ENCODE assay signal across 25 cellular contexts in the genomic region with DNA sequence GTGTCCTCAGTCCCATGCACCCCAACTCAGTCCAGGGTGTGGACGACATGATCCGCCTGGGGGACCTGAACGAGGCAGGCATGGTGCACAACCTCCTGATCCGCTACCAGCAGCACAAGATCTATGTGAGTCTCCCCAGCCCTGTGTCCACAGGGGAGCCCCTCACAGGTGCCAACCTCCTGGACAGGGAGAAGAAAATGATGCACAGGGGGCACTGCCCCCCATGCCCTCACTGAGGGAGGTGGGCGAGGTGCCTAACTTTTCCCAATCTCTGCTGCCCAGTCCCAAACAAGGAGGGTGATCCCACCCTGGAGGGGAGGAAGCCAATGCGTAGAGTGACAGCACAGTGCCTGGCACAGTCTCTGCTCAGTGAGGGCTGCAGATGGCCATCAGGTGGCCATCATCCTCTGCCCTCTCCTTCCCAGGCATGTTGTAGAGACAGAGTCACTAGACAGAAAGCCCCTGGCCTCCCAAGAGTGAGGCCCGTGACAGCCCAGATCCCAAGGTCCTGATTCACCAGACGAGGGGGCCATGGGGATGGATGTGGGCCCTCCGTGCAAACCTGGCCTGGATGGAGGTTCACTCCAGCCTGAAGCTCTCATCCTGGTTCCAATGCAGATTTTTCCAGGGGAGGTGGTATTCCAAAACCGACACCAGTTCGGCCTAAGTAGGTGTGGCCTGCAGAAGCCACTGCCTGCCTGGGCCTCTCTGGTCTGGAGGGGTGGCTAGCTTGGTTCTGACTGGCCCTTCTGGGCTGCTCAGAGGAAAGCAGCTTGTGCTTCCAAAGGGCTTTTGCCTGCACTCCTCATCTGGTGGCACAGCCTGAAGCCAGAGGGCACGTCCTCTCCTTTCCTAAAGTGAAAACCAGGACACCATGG. TPM values are rescaled to one million over a fixed set of nuclear protein-coding genes. Genes with fewer than 3 reads are reported as not detected.
A peak's percentile ranks its signal among the peaks of the same experiment; 100 is the strongest.
DNase-seq lines count a peak whose midpoint lies in the region; ATAC-seq, FAIRE-seq and TF ChIP-seq lines count a peak whose summit lies in the region.
"Had no signal": no experiment of that assay in that cellular context is flagged by ENCODE, and none has a peak within 500 bp of the region (broad histone marks: within the 10 kb centered on the region; RNA-seq: fewer than 3 reads in every experiment).

No MANE protein-coding gene starts in this region.

- H3K9ac ChIP-seq in H1 (replicated peaks in 1 of 4; ENCODE audit: extremely low read depth in 1 of 4, low read depth in 3 of 4, low read length in 3 of 4), result no peak overlapping the region

- no peak for TF ChIP-seq RAD21 in H1 (IDR thresholded peaks at IDR 0.05 in 1 of 2, conservative IDR thresholded peaks at IDR 0.05 in 1 of 2; ENCODE audit: low read depth in 2 of 2, low read length in 2 of 2)

- peaks cover 0 to 20% of the 10 kb centered on the region in 2 donors for H3K4me1 ChIP-seq in right atrium auricular region
- peaks cover 0 to 2% (median 1%) of the 10 kb centered on the region in 4 experiments; a peak in 1 of 7 replicates for H3K4me1 ChIP-seq in H1 (replicated peaks in 1 of 4; ENCODE audit: control insufficient read depth in 3 of 4, insufficient read depth in 4 of 4, low read length in 3 of 4)
- H3K4me1 ChIP-seq in osteoblast (ENCODE audit: insufficient read depth, low read length), result peaks cover 35% of the 10 kb centered on the region
- H3K4me1 ChIP-seq: Caco-2 had no signal

- H2BK5ac ChIP-seq in H1 (ENCODE audit: low read depth, low read length), result no peak overlapping the region

- no peaks in the 10 kb centered on the region for H3K36me3 Mint-ChIP-seq in immature natural killer cell
- H3K36me3 Mint-ChIP-seq: CD4-positive, alpha-beta memory T cell had no signal

- no peak for TF ChIP-seq POLR2A in H1 (IDR thresholded peaks at IDR 0.05; ENCODE audit: control extremely low read depth in 1 of 2, low read depth in 2 of 2, low read length in 2 of 2)

- WGBS in H1 (ENCODE audit: extremely low coverage in 1 of 2, insufficient coverage in 1 of 2, insufficient read length in 1 of 2, insufficient replicate concordance in 2 of 2, low coverage in 1 of 2, low lambda C conversion rate in 2 of 2, missing lambda C conversion rate in 1 of 2), 2 experiments, result 87% methylated on average over 10 of the region's 12 CpGs; no CpG with 5 or more reads in 1 of the 2 experiments

- H3K23ac ChIP-seq in H1 (ENCODE audit: insufficient read length), result no peak overlapping the region

- H3K4me2 ChIP-seq in H1 (ENCODE audit: insufficient read depth in 1 of 2, low read depth in 2 of 2, low read length in 2 of 2) (no peak overlapping the region), osteoblast (ENCODE audit: insufficient read depth, low read length) (no peak overlapping the region)

- POLR2A ChIA-PET in H1 (lab: Charles Lee; ENCODE audit: partially characterized antibody), result interaction anchor here (1.3 kb wide), 1 partner anchor 25 kb away, joined by 3 read pairs; no protein-coding TSS in a partner anchor

- no peak overlapping the region for H3K4ac ChIP-seq in H1 (replicated peaks; ENCODE audit: insufficient read length, low read depth, low read length)

- no peaks in the 10 kb centered on the region for H4K20me1 ChIP-seq in H1 (replicated peaks in 1 of 2; ENCODE audit: control insufficient read depth in 1 of 2, insufficient read depth in 2 of 2, low read length in 2 of 2)
- H4K20me1 ChIP-seq in osteoblast (ENCODE audit: insufficient read depth, low read length), result no peaks in the 10 kb centered on the region

- H2BK15ac ChIP-seq in H1 (ENCODE audit: low read length), result no peak overlapping the region

- peaks cover 0 to 6% (median 6%) of the 10 kb centered on the region in 3 donors for H3K27me3 Mint-ChIP-seq in immature natural killer cell (ENCODE audit: low read depth in 3 of 3)

- H2BK20ac ChIP-seq in H1 (ENCODE audit: low read length), result no peak overlapping the region

- H4K91ac ChIP-seq in H1 (replicated peaks; ENCODE audit: insufficient read length, low read length), result no peak overlapping the region

- no peaks in the 10 kb centered on the region for H3K79me1 ChIP-seq in H1 (ENCODE audit: low read depth, low read length)

- no peaks in the 10 kb centered on the region for H3K4me1 Mint-ChIP-seq in immature natural killer cell

- H2AK5ac ChIP-seq in H1 (ENCODE audit: low read depth, low read length), result peak overlapping the region; percentile 24; the same call in 1 of the 2 replicates

- intact Hi-C loops in left ventricle myocardium superior (cut with micrococcal nuclease), result no loop called here

- no peak overlapping the region for H3K56ac ChIP-seq in H1 (replicated peaks; ENCODE audit: insufficient read length, low read depth, low read length)

- H3K18ac ChIP-seq in H1 (ENCODE audit: extremely low read depth, low read length), result no peak overlapping the region

- DNase-seq in right atrium auricular region (ENCODE audit: low spot score) (peak; percentile 32), left ventricle myocardium superior (no peak), H1 (ENCODE audit: low read depth in 1 of 2, low spot score in 2 of 2) (no peak), osteoblast (ENCODE audit: insufficient read length, low spot score, missing footprints) (peak; percentile 30), immature natural killer cell (no peak), substantia nigra (lab: John Stamatoyannopoulos, UW) (no peak), epidermal melanocyte (ENCODE audit: insufficient read length, low spot score) (no peak)
- DNase-seq: C1 segment of cervical spinal cord; Caco-2; CD4-positive, alpha-beta memory T cell; EL; GDM1; GOT3; IMR-90; KG1; MG63; NCI-H1105 treated with DMSO at 0.1 percent for 48 hours; NCI-H146; NCI-H1930; NCI-H2107; NCI-H446; NCI-H524 treated with DMSO at 0.1 percent for 48 hours; NCI-H774 had no signal

- H3K27ac ChIP-seq in right atrium auricular region (no peak overlapping the region), H1 (ENCODE audit: low read depth, low read length) (no peak overlapping the region), osteoblast (ENCODE audit: low read depth, low read length) (no peak overlapping the region), substantia nigra (ENCODE audit: low read depth, low read length, poor library complexity, severe bottlenecking) (no peak overlapping the region)

- TF ChIP-seq EP300 in H1 (IDR thresholded peaks at IDR 0.05; ENCODE audit: borderline replicate concordance in 1 of 2, low read depth in 2 of 2, low read length in 2 of 2), result no peak

- H2BK120ac ChIP-seq in H1 (replicated peaks; ENCODE audit: low read depth, low read length), result no peak overlapping the region

- H3K36me3 ChIP-seq in right atrium auricular region, result no peaks in the 10 kb centered on the region
- no peaks in the 10 kb centered on the region for H3K36me3 ChIP-seq in H1 (ENCODE audit: control insufficient read depth in 2 of 4, insufficient read depth in 4 of 4, low read length in 3 of 4)
- H3K36me3 ChIP-seq in osteoblast (ENCODE audit: insufficient read depth, low read length), result no peaks in the 10 kb centered on the region
- H3K36me3 ChIP-seq: MG63 had no signal

- no peak for ATAC-seq in left ventricle myocardium superior
- ATAC-seq: GM12878 had no signal

- no peak for FAIRE-seq in H1 (lab: Jason Lieb, UNC)
- FAIRE-seq: GM12878, RCC 7860 had no signal

- H2AFZ ChIP-seq in H1 (ENCODE audit: low read length) (no peak overlapping the region), osteoblast (ENCODE audit: low read length) (no peak overlapping the region)

- no peak overlapping the region for H4K5ac ChIP-seq in H1 (ENCODE audit: insufficient read length, low read depth, low read length)

- H3K9me3 ChIP-seq in right atrium auricular region (no peaks in the 10 kb centered on the region), H1 (ENCODE audit: insufficient read depth in 2 of 2, low read depth in 1 of 2, low read length in 1 of 2) (no peaks in the 10 kb centered on the region), osteoblast (ENCODE audit: low read depth, low read length) (no peaks in the 10 kb centered on the region)
- H3K9me3 ChIP-seq: Caco-2, MG63 had no signal

- no peak overlapping the region for H3K27ac Mint-ChIP-seq in immature natural killer cell
- H3K27ac Mint-ChIP-seq: CD4-positive, alpha-beta memory T cell had no signal

- CTCF ChIA-PET in H1 (lab: Charles Lee; ENCODE audit: partially characterized antibody), result interaction anchor here (0.6 to 4.0 kb wide), 8 partner anchors 12 to 715 kb away, joined by 3 to 27 read pairs (median 3); no protein-coding TSS in a partner anchor

- no peak for TF ChIP-seq CTCF in right atrium auricular region (IDR thresholded peaks at IDR 0.05)
- no peak for TF ChIP-seq CTCF in H1 (IDR thresholded peaks at IDR 0.05; ENCODE audit: control extremely low read depth in 1 of 3, insufficient read depth in 1 of 3, low read depth in 1 of 3, low read length in 3 of 3)
- no peak for TF ChIP-seq CTCF in osteoblast (IDR thresholded peaks at IDR 0.05; ENCODE audit: extremely low read depth, low read depth, low read length)

- H3K4me3 Mint-ChIP-seq in immature natural killer cell, result no peak overlapping the region
- H3K4me3 Mint-ChIP-seq: CD4-positive, alpha-beta memory T cell had no signal

- H3K27me3 ChIP-seq in right atrium auricular region (no peaks in the 10 kb centered on the region), H1 (replicated peaks in 1 of 4; ENCODE audit: control insufficient read depth in 3 of 4, extremely low read depth in 1 of 4, insufficient read depth in 3 of 4, low read length in 3 of 4) (no peaks in the 10 kb centered on the region), osteoblast (ENCODE audit: insufficient read depth, low read length) (no peaks in the 10 kb centered on the region)
- H3K27me3 ChIP-seq: MG63 had no signal

- H3K14ac ChIP-seq in H1 (ENCODE audit: insufficient read length), result no peak overlapping the region

- H3K9me3 Mint-ChIP-seq in immature natural killer cell, result peaks cover 0 to 3% (median 0%) of the 10 kb centered on the region in 6 donors

- no peaks in the 10 kb centered on the region for H3K23me2 ChIP-seq in H1 (ENCODE audit: low read depth, low read length)

- H3K4me3 ChIP-seq in right atrium auricular region, result no peak overlapping the region
- H3K4me3 ChIP-seq in H1 (ENCODE audit: extremely low read depth in 1 of 4, insufficient read depth in 2 of 4, low read depth in 3 of 4, low read length in 4 of 4), result no peak overlapping the region
- no peak overlapping the region for H3K4me3 ChIP-seq in osteoblast (ENCODE audit: insufficient read depth, low read length)
- H3K4me3 ChIP-seq: GM12878, MG63 had no signal

- H3K79me2 ChIP-seq in H1 (ENCODE audit: control insufficient read depth in 1 of 2, insufficient read depth in 2 of 2, low read length in 2 of 2), result no peaks in the 10 kb centered on the region
- H3K79me2 ChIP-seq in osteoblast (ENCODE audit: insufficient read depth, low read length), result no peaks in the 10 kb centered on the region

- H2BK12ac ChIP-seq in H1 (ENCODE audit: low read depth, low read length), result no peak overlapping the region

- H4K8ac ChIP-seq in H1 (ENCODE audit: extremely low read depth, insufficient read depth, low read length), result no peak overlapping the region; the same call in 1 of the 2 replicates

RNA-seq across cellular contexts. Expression of a gene that starts 30.0 kb away (rescaled TPM):
- under 1 TPM; 0.52 to 0.67 TPM for total RNA-seq in right atrium auricular region
- 0.42 TPM for total RNA-seq in left ventricle myocardium superior
- not detected in 2 replicates for total RNA-seq in H1 (2021; fragmentation: NEBNext Ultra II Directional; extraction: Animal tissue kit (Norgen Biotek cat#: 25700))
- polyA plus RNA-seq in H1 (2011; rRNA removed), result 0.05 TPM in 1 of 2 replicates, not detected in the other
- not detected for polyA plus RNA-seq in H1 (2011; cell fraction: cytosol; rRNA removed)
- polyA plus RNA-seq in H1 (2011; cell fraction: nucleus; rRNA removed), result 0.01 TPM
- polyA plus RNA-seq in H1 (2012, experiment 1 of 2), result not detected in 4 replicates
- polyA plus RNA-seq in H1 (2012, experiment 2 of 2), result not detected
- polyA plus RNA-seq in H1 (2013, experiment 1 of 2), result not detected
- polyA plus RNA-seq in H1 (2013, experiment 2 of 2), result not detected
- not detected in 2 replicates for polyA minus RNA-seq in H1 (2011; rRNA and poly(A)+ RNA removed)
- polyA minus RNA-seq in H1 (2011; cell fraction: cytosol; rRNA and poly(A)+ RNA removed), result not detected
- polyA minus RNA-seq in H1 (2011; cell fraction: nucleus; rRNA and poly(A)+ RNA removed), result not detected
- under 0.01 TPM in 2 replicates for total RNA-seq in osteoblast
- polyA plus RNA-seq in immature natural killer cell, result under 1 TPM in 1 of 3 donors, not detected in 2; 0.37 TPM
- total RNA-seq: CD4-positive, alpha-beta memory T cell had no signal
- polyA plus RNA-seq: CD4-positive, alpha-beta memory T cell had no signal

RNA-seq across cellular contexts. Expression of a gene that starts 39.2 kb away (rescaled TPM):
- total RNA-seq in right atrium auricular region, result 10 to 100 TPM; 43.3 to 46.4 TPM
- 58.1 TPM for total RNA-seq in left ventricle myocardium superior
- 64.7 and 64.8 TPM in 2 replicates for total RNA-seq in H1 (2021; fragmentation: NEBNext Ultra II Directional; extraction: Animal tissue kit (Norgen Biotek cat#: 25700))
- polyA plus RNA-seq in H1 (2011; rRNA removed), result 15.9 and 18.4 TPM in 2 replicates
- polyA plus RNA-seq in H1 (2011; cell fraction: cytosol; rRNA removed), result 46.4 TPM
- polyA plus RNA-seq in H1 (2011; cell fraction: nucleus; rRNA removed), result 18.5 TPM
- polyA plus RNA-seq in H1 (2012, experiment 1 of 2), result 52.2 to 82.9 TPM (median 60.2 TPM) in 4 replicates
- polyA plus RNA-seq in H1 (2012, experiment 2 of 2), result 3.6 TPM
- polyA plus RNA-seq in H1 (2013, experiment 1 of 2), result 41.3 TPM
- 42.9 TPM for polyA plus RNA-seq in H1 (2013, experiment 2 of 2)
- polyA minus RNA-seq in H1 (2011; rRNA and poly(A)+ RNA removed), result 26.3 and 28.4 TPM in 2 replicates
- polyA minus RNA-seq in H1 (2011; cell fraction: cytosol; rRNA and poly(A)+ RNA removed), result 40.9 TPM
- 36.8 TPM for polyA minus RNA-seq in H1 (2011; cell fraction: nucleus; rRNA and poly(A)+ RNA removed)
- 28.3 and 36.6 TPM in 2 replicates for total RNA-seq in osteoblast
- polyA plus RNA-seq in immature natural killer cell, result 10 to 100 TPM in 2 of 3 donors, 1 to 10 TPM in 1; 3.8 to 32.2 (median 13.1) TPM

Comparison
In these comparisons a context has a peak if more than half of its experiments do, and no peak if none do; other contexts are left out.
1. DNase-seq: peak in right atrium auricular region (single experiment) and osteoblast (single experiment); none in left ventricle myocardium superior (single experiment), H1 (0 of 2), immature natural killer cell (0 of 3), substantia nigra (0 of 49) and epidermal melanocyte (single experiment).